ENCODE assay signal across 8 cellular contexts in genomic region chr18:13137939-13138821, GRCh38.
DNase-seq lines count a peak whose midpoint lies in the region; ATAC-seq and TF ChIP-seq lines count a peak whose summit lies in the region.

No MANE protein-coding gene starts in this region.

- peak overlapping the region; percentile 84 for H3K4me3 ChIP-seq in NB4 (ENCODE audit: low read depth, low read length)
- peak overlapping the region; percentile 49 to 86 (median 63) for H3K4me3 ChIP-seq in esophagus squamous epithelium
- peak overlapping the region; percentile 57 for H3K4me3 ChIP-seq in parathyroid adenoma (ENCODE audit: low read depth, low read length)

- no peaks in the 10 kb centered on the region for H3K9me3 ChIP-seq in esophagus squamous epithelium
- no peaks in the 10 kb centered on the region for H3K9me3 ChIP-seq in parathyroid adenoma (ENCODE audit: control insufficient read depth, low read length)

- CTCF ChIA-PET in activated CD8-positive, alpha-beta T cell treated with anti-CD3 and anti-CD28 coated beads for 36 hours (lab: Charles Lee) = interaction anchor here (1.2 to 1.4 kb wide), 2 partner anchors 10 to 245 kb away, joined by 3 to 4 read pairs; no protein-coding TSS in a partner anchor

- peaks cover 29% of the 10 kb centered on the region for H3K4me1 Mint-ChIP-seq in activated CD8-positive, alpha-beta T cell treated with anti-CD3 and anti-CD28 coated beads for 36 hours (ENCODE audit: low read depth)

- intact Hi-C loops in activated CD8-positive, alpha-beta T cell treated with anti-CD3 and anti-CD28 coated beads for 36 hours (cut with micrococcal nuclease) = no loop called here
- intact Hi-C loops in esophagus squamous epithelium (cut with DNase I) = no loop called here

- peak overlapping the region; percentile 69 for H2AFZ ChIP-seq in parathyroid adenoma

- H3K27me3 Mint-ChIP-seq in activated CD8-positive, alpha-beta T cell treated with anti-CD3 and anti-CD28 coated beads for 36 hours = no peaks in the 10 kb centered on the region

- peaks cover 2% of the 10 kb centered on the region for H3K36me3 Mint-ChIP-seq in activated CD8-positive, alpha-beta T cell treated with anti-CD3 and anti-CD28 coated beads for 36 hours (ENCODE audit: low read depth)

- TF ChIP-seq POLR2A in NB4 (IDR thresholded peaks at IDR 0.05; ENCODE audit: extremely low read depth, insufficient read length) (peak; percentile 48), esophagus squamous epithelium (IDR thresholded peaks at IDR 0.05) (peak in 1 of 4 donors; percentile 37)

- H3K36me3 ChIP-seq in esophagus squamous epithelium (no peaks in the 10 kb centered on the region), parathyroid adenoma (ENCODE audit: control insufficient read depth, insufficient read depth, low read length) (no peaks in the 10 kb centered on the region)

- 58 to 65% methylated on average over 14 to 18 of the region's 27 CpGs for WGBS in esophagus squamous epithelium, 2 donors

- peak overlapping the region; percentile 96 for H3K27ac Mint-ChIP-seq in activated CD8-positive, alpha-beta T cell treated with anti-CD3 and anti-CD28 coated beads for 36 hours

- H3K9me3 Mint-ChIP-seq in activated CD8-positive, alpha-beta T cell treated with anti-CD3 and anti-CD28 coated beads for 36 hours = peaks cover 1% of the 10 kb centered on the region

- POLR2A ChIA-PET in activated CD8-positive, alpha-beta T cell treated with anti-CD3 and anti-CD28 coated beads for 36 hours (lab: Charles Lee) = interaction anchor here (1.0 to 1.9 kb wide), 4 partner anchors 11 to 190 kb away, joined by 3 to 7 read pairs (median 4); partner anchors contain the start of gene CEP192

- H3K27ac ChIP-seq in esophagus squamous epithelium = peak overlapping the region in 3 of 4 donors; percentile 51 to 83 (median 72)
- no peak overlapping the region for H3K27ac ChIP-seq in parathyroid adenoma

- ATAC-seq in GM21619 (IDR thresholded peaks at IDR 0.05; ENCODE audit: unreplicated experiment) (peak; percentile 68), GM18867 (IDR thresholded peaks at IDR 0.05; ENCODE audit: unreplicated experiment) (no peak), HG02571 (IDR thresholded peaks at IDR 0.05; ENCODE audit: unreplicated experiment) (no peak)
- peak; percentile 85 for ATAC-seq in activated CD8-positive, alpha-beta T cell treated with anti-CD3 and anti-CD28 coated beads for 36 hours

- TF ChIP-seq CTCF in NB4 (IDR thresholded peaks at IDR 0.05; ENCODE audit: low read depth, low read length) = no peak
- no peak for TF ChIP-seq CTCF in activated CD8-positive, alpha-beta T cell treated with anti-CD3 and anti-CD28 coated beads for 36 hours (IDR thresholded peaks at IDR 0.05)
- no peak for TF ChIP-seq CTCF in esophagus squamous epithelium (IDR thresholded peaks at IDR 0.05)
- TF ChIP-seq CTCF in parathyroid adenoma (IDR thresholded peaks at IDR 0.05) = no peak

- peak overlapping the region; percentile 94 for H3K4me2 ChIP-seq in parathyroid adenoma (ENCODE audit: low read length)

- DNase-seq in DMS53 (lab: John Stamatoyannopoulos, UW) (peak; percentile 92), NB4 (ENCODE audit: low read depth) (peak; percentile 97), esophagus squamous epithelium (lab: John Stamatoyannopoulos, UW) (peak; percentile 39)
- DNase-seq in activated CD8-positive, alpha-beta T cell treated with anti-CD3 and anti-CD28 coated beads for 36 hours = peak; percentile 87

- H3K79me2 ChIP-seq in parathyroid adenoma = no peaks in the 10 kb centered on the region

- H3K9ac ChIP-seq in parathyroid adenoma = no peak overlapping the region

- H3K4me3 Mint-ChIP-seq in activated CD8-positive, alpha-beta T cell treated with anti-CD3 and anti-CD28 coated beads for 36 hours = peak overlapping the region; percentile 93

- H3K4me1 ChIP-seq in esophagus squamous epithelium (peaks cover 11 to 25% (median 11%) of the 10 kb centered on the region in 3 donors), parathyroid adenoma (no peaks in the 10 kb centered on the region)

- H3K27me3 ChIP-seq in esophagus squamous epithelium = peaks cover 0 to 47% (median 0%) of the 10 kb centered on the region in 4 donors
- no peaks in the 10 kb centered on the region for H3K27me3 ChIP-seq in parathyroid adenoma (ENCODE audit: control insufficient read depth, insufficient read depth, low read length)

Comparison
In these comparisons a context has a peak if more than half of its experiments do, and no peak if none do; other contexts are left out.
1. DNase-seq: peak in every context shown above with its lines; median percentile 97 in NB4; 92 in DMS53; 87 in activated CD8-positive, alpha-beta T cell treated with anti-CD3 and anti-CD28 coated beads for 36 hours; 39 in esophagus squamous epithelium.
2. ATAC-seq: peak in GM21619 (single experiment) and activated CD8-positive, alpha-beta T cell treated with anti-CD3 and anti-CD28 coated beads for 36 hours (single experiment); none in GM18867 (single experiment) and HG02571 (single experiment).
3. Peak in every context shown above with its lines, with median percentiles within 50 percentile points of each other: H3K4me3 ChIP-seq.